6 cellular contexts compared by ENCODE assay signal in the genomic region with DNA sequence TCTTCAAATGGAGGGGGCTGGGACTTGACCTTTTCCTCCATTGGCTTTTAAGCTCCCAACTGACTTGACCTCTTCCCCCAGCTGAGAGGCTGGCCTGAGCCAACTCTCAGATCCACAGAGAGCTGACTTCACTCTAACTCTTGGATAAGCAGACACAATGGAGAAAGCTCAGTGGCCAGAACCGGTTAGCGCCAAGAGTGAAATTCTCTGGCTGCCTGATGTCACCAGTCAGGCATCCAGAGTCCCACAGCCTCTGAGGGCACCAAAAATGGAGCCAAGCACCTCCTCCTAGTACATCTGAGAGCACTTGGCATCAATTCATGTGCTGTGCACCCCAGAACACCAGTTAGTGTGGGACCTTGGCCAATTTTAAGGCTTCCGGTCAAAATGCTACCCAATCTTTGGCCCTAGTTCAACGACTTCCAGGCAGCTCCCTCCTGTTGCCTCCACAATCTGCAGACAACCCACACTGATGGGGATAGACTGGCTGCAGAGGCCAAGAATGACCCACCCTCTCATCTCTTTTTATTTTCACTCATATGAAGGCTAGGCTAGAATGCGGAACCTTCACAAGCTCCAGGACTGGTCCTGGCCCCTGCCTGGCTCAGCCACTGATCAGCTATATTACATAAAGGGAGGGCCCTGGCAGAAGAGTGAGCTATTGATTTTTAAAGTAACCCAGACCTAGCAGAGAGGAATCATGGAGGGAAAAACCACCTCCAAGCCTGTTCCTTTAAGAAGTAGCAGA.
DNase-seq lines count a peak whose midpoint lies in the region; ATAC-seq, FAIRE-seq and TF ChIP-seq lines count a peak whose summit lies in the region.
"Not testable (repeated sequence)": the region's sequence is repeated elsewhere in the genome, so short reads cannot be mapped to it uniquely, and the experiment has no call there.

No MANE protein-coding gene starts in this region.

- not testable (repeated sequence) for H3K36me3 ChIP-seq in body of pancreas (replicated peaks in 1 of 2; ENCODE audit: insufficient read depth in 1 of 2, low read depth in 2 of 2); heart left ventricle; lower lobe of right lung; pancreas; thoracic aorta

- no CpG with 5 or more reads among the region's 5 CpGs for WGBS in body of pancreas, 2 donors
- WGBS in heart left ventricle, 4 donors, result no CpG with 5 or more reads among the region's 5 CpGs
- no CpG with 5 or more reads among the region's 5 CpGs for WGBS in right cardiac atrium
- no CpG with 5 or more reads among the region's 5 CpGs for WGBS in pancreas, 2 donors

- not testable (repeated sequence) for FAIRE-seq in pancreas (lab: Jason Lieb, UNC)

- DNase-seq in body of pancreas; heart left ventricle; right cardiac atrium; lower lobe of right lung; pancreas; thoracic aorta (ENCODE audit: low spot score): not testable (repeated sequence)

- intact Hi-C loops in body of pancreas (cut with DNase I); heart left ventricle (cut with DNase I); right cardiac atrium (cut with DNase I); lower lobe of right lung (cut with DNase I); pancreas (cut with DNase I): not testable (repeated sequence)

- H3K27ac ChIP-seq in body of pancreas; heart left ventricle; right cardiac atrium (ENCODE audit: low read length); lower lobe of right lung; pancreas; thoracic aorta: not testable (repeated sequence)

- TF ChIP-seq CTCF in body of pancreas (IDR thresholded peaks at IDR 0.05); heart left ventricle (IDR thresholded peaks at IDR 0.05); lower lobe of right lung (IDR thresholded peaks at IDR 0.05); pancreas (IDR thresholded peaks at IDR 0.05); thoracic aorta (IDR thresholded peaks at IDR 0.05): not testable (repeated sequence)

- ATAC-seq in body of pancreas, result peak; percentile 88
- peak; percentile 94 to 97 (median 94) for ATAC-seq in heart left ventricle
- ATAC-seq in right cardiac atrium, result peak; percentile 94 to 96
- ATAC-seq in lower lobe of right lung, result peak; percentile 79 to 90
- ATAC-seq in pancreas, result peak; percentile 77 to 90 (median 86)
- peak; percentile 96 for ATAC-seq in thoracic aorta (ENCODE audit: insufficient number of reproducible peaks, low FRiP score, low read depth)

- TF ChIP-seq POLR2A in body of pancreas (IDR thresholded peaks at IDR 0.05); heart left ventricle (IDR thresholded peaks at IDR 0.05): not testable (repeated sequence)

- H3K4me3 ChIP-seq in body of pancreas; heart left ventricle; right cardiac atrium (ENCODE audit: low read length); lower lobe of right lung; pancreas; thoracic aorta: not testable (repeated sequence)

- H3K4me1 ChIP-seq in body of pancreas; heart left ventricle; right cardiac atrium (ENCODE audit: control insufficient read depth, insufficient read depth, low read length); lower lobe of right lung; pancreas; thoracic aorta (ENCODE audit: control insufficient read depth in 1 of 2, low read depth in 2 of 2): not testable (repeated sequence)

- not testable (repeated sequence) for H3K9me3 ChIP-seq in body of pancreas; heart left ventricle; right cardiac atrium (ENCODE audit: control insufficient read depth, low read length); lower lobe of right lung; pancreas; thoracic aorta

- H3K27me3 ChIP-seq in body of pancreas; heart left ventricle; right cardiac atrium (ENCODE audit: control insufficient read depth, insufficient read depth); lower lobe of right lung (ENCODE audit: low read depth); pancreas; thoracic aorta (replicated peaks; ENCODE audit: insufficient read depth): not testable (repeated sequence)
